In the genomic region with DNA sequence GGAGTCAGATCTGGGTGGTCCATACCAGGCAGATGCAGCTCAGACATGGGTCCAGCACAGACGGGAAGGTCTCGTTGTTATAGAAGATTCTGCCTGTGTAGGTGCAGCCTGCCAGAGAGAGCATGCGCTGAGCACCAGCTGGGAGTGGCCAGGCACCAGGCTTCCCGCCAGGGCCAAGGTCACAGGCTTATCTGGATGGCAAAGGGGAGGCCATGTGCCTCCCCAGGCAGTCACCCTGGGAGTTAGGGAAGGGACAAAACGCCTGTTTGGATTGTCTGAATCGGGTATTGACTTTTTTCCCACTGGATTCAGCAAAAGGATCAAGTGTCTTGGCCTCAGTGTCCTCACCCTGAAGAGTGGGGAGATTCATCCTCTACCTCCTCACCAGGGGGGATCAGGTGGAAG, we compare ENCODE assay signal across 1 cellular context.
A peak's percentile ranks its signal among the peaks of the same experiment; 100 is the strongest.
TF ChIP-seq lines count a peak whose summit lies in the region.

No MANE protein-coding gene starts in this region.

TF ChIP-seq in HepG2, 621 proteins besides CTCF, POLR2A, EP300 and RAD21 (continued from another document and continues in another):
- TF ChIP-seq GLMP (CRISPR knock-in tag; IDR thresholded peaks at IDR 0.05; ENCODE audit: borderline replicate concordance), result no peak
- TF ChIP-seq ZNF17 (CRISPR knock-in tag; IDR thresholded peaks at IDR 0.05), result no peak
- no peak for TF ChIP-seq ZNF468 (CRISPR knock-in tag; IDR thresholded peaks at IDR 0.05)
- TF ChIP-seq SAFB2 (CRISPR knock-in tag; IDR thresholded peaks at IDR 0.05; ENCODE audit: borderline replicate concordance, low read depth), result 0 out of 2 replicates have a peak, but pooled peaks have one; percentile 28
- TF ChIP-seq, protein P1, sequence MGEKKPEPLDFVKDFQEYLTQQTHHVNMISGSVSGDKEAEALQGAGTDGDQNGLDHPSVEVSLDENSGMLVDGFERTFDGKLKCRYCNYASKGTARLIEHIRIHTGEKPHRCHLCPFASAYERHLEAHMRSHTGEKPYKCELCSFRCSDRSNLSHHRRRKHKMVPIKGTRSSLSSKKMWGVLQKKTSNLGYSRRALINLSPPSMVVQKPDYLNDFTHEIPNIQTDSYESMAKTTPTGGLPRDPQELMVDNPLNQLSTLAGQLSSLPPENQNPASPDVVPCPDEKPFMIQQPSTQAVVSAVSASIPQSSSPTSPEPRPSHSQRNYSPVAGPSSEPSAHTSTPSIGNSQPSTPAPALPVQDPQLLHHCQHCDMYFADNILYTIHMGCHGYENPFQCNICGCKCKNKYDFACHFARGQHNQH (CRISPR knock-in tag; IDR thresholded peaks at IDR 0.05), result no peak
- TF ChIP-seq IRX3 (CRISPR knock-in tag; IDR thresholded peaks at IDR 0.05; ENCODE audit: borderline replicate concordance, low read depth), result no peak
- TF ChIP-seq MEIS1 (CRISPR knock-in tag; IDR thresholded peaks at IDR 0.05; ENCODE audit: borderline replicate concordance), result no peak
- TF ChIP-seq, protein P2, sequence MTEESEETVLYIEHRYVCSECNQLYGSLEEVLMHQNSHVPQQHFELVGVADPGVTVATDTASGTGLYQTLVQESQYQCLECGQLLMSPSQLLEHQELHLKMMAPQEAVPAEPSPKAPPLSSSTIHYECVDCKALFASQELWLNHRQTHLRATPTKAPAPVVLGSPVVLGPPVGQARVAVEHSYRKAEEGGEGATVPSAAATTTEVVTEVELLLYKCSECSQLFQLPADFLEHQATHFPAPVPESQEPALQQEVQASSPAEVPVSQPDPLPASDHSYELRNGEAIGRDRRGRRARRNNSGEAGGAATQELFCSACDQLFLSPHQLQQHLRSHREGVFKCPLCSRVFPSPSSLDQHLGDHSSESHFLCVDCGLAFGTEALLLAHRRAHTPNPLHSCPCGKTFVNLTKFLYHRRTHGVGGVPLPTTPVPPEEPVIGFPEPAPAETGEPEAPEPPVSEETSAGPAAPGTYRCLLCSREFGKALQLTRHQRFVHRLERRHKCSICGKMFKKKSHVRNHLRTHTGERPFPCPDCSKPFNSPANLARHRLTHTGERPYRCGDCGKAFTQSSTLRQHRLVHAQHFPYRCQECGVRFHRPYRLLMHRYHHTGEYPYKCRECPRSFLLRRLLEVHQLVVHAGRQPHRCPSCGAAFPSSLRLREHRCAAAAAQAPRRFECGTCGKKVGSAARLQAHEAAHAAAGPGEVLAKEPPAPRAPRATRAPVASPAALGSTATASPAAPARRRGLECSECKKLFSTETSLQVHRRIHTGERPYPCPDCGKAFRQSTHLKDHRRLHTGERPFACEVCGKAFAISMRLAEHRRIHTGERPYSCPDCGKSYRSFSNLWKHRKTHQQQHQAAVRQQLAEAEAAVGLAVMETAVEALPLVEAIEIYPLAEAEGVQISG (CRISPR knock-in tag; IDR thresholded peaks at IDR 0.05), result peak; percentile 72; the same call in 1 of the 2 replicates
- 0 out of 2 replicates have a peak, but pooled peaks have one; percentile 31 for TF ChIP-seq HOXD1 (CRISPR knock-in tag; IDR thresholded peaks at IDR 0.05)
- no peak for TF ChIP-seq ZNF253 (CRISPR knock-in tag; IDR thresholded peaks at IDR 0.05; ENCODE audit: borderline replicate concordance)
- TF ChIP-seq ESRRA (CRISPR knock-in tag; IDR thresholded peaks at IDR 0.05; ENCODE audit: low read depth), result peak; percentile 73; the same call in 1 of the 2 replicates
- TF ChIP-seq, protein P3, sequence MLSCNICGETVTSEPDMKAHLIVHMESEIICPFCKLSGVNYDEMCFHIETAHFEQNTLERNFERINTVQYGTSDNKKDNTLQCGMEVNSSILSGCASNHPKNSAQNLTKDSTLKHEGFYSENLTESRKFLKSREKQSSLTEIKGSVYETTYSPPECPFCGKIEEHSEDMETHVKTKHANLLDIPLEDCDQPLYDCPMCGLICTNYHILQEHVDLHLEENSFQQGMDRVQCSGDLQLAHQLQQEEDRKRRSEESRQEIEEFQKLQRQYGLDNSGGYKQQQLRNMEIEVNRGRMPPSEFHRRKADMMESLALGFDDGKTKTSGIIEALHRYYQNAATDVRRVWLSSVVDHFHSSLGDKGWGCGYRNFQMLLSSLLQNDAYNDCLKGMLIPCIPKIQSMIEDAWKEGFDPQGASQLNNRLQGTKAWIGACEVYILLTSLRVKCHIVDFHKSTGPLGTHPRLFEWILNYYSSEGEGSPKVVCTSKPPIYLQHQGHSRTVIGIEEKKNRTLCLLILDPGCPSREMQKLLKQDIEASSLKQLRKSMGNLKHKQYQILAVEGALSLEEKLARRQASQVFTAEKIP (CRISPR knock-in tag; IDR thresholded peaks at IDR 0.05; ENCODE audit: borderline replicate concordance), result no peak
- peak; percentile 64 for TF ChIP-seq PAXIP1 (CRISPR knock-in tag; conservative IDR thresholded peaks at IDR 0.05)
- no peak for TF ChIP-seq FOXP1 (IDR thresholded peaks at IDR 0.05)
- TF ChIP-seq FOXP1 (CRISPR knock-in tag; IDR thresholded peaks at IDR 0.05), result no peak
- no peak for TF ChIP-seq GATA4 (IDR thresholded peaks at IDR 0.05; ENCODE audit: borderline replicate concordance, low read depth)
- TF ChIP-seq SMAD9 (CRISPR knock-in tag; IDR thresholded peaks at IDR 0.05), result no peak
- no peak for TF ChIP-seq MIXL1 (CRISPR knock-in tag; IDR thresholded peaks at IDR 0.05)
- TF ChIP-seq SNAI1 (CRISPR knock-in tag; IDR thresholded peaks at IDR 0.05; ENCODE audit: borderline replicate concordance), result no peak
- TF ChIP-seq REPIN1 (CRISPR knock-in tag; IDR thresholded peaks at IDR 0.05; ENCODE audit: borderline replicate concordance, low read depth), result 0 out of 2 replicates have a peak, but pooled peaks have one; percentile 40
- no peak for TF ChIP-seq ZNF354B (CRISPR knock-in tag; IDR thresholded peaks at IDR 0.05)
- TF ChIP-seq MEF2D (CRISPR knock-in tag; IDR thresholded peaks at IDR 0.05), result peak; percentile 61; the same call in 1 of the 2 replicates
- no peak for TF ChIP-seq ZNF550 (CRISPR knock-in tag; IDR thresholded peaks at IDR 0.05; ENCODE audit: borderline replicate concordance)
- peak; percentile 79; the same call in 1 of the 2 replicates for TF ChIP-seq PITX1 (CRISPR knock-in tag; IDR thresholded peaks at IDR 0.05)
- TF ChIP-seq, protein P4, sequence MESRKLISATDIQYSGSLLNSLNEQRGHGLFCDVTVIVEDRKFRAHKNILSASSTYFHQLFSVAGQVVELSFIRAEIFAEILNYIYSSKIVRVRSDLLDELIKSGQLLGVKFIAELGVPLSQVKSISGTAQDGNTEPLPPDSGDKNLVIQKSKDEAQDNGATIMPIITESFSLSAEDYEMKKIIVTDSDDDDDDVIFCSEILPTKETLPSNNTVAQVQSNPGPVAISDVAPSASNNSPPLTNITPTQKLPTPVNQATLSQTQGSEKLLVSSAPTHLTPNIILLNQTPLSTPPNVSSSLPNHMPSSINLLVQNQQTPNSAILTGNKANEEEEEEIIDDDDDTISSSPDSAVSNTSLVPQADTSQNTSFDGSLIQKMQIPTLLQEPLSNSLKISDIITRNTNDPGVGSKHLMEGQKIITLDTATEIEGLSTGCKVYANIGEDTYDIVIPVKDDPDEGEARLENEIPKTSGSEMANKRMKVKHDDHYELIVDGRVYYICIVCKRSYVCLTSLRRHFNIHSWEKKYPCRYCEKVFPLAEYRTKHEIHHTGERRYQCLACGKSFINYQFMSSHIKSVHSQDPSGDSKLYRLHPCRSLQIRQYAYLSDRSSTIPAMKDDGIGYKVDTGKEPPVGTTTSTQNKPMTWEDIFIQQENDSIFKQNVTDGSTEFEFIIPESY (CRISPR knock-in tag; IDR thresholded peaks at IDR 0.05), result peak; percentile 97
- TF ChIP-seq ZNF773 (CRISPR knock-in tag; IDR thresholded peaks at IDR 0.05; ENCODE audit: borderline replicate concordance), result no peak
- TF ChIP-seq, protein P5, sequence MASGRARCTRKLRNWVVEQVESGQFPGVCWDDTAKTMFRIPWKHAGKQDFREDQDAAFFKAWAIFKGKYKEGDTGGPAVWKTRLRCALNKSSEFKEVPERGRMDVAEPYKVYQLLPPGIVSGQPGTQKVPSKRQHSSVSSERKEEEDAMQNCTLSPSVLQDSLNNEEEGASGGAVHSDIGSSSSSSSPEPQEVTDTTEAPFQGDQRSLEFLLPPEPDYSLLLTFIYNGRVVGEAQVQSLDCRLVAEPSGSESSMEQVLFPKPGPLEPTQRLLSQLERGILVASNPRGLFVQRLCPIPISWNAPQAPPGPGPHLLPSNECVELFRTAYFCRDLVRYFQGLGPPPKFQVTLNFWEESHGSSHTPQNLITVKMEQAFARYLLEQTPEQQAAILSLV (CRISPR knock-in tag; IDR thresholded peaks at IDR 0.05; ENCODE audit: borderline replicate concordance), result 0 out of 2 replicates have a peak, but pooled peaks have one; percentile 58
- TF ChIP-seq, protein P6, sequence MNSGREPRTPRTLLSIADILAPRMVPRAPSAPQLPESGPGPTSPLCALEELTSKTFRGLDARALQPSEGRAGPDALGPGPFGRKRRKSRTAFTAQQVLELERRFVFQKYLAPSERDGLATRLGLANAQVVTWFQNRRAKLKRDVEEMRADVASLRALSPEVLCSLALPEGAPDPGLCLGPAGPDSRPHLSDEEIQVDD (CRISPR knock-in tag; IDR thresholded peaks at IDR 0.05; ENCODE audit: borderline replicate concordance), result no peak
- TF ChIP-seq NFYC (CRISPR knock-in tag; IDR thresholded peaks at IDR 0.05), result no peak
- TF ChIP-seq NCOA1 (CRISPR knock-in tag; IDR thresholded peaks at IDR 0.05), result no peak
- TF ChIP-seq ZNF317 (CRISPR knock-in tag; IDR thresholded peaks at IDR 0.05), result no peak
- TF ChIP-seq SOX5 (CRISPR knock-in tag; IDR thresholded peaks at IDR 0.05; ENCODE audit: borderline replicate concordance), result 0 out of 2 replicates have a peak, but pooled peaks have one; percentile 20
- no peak for TF ChIP-seq CCDC6 (CRISPR knock-in tag; IDR thresholded peaks at IDR 0.05)
- TF ChIP-seq SALL2 (CRISPR knock-in tag; IDR thresholded peaks at IDR 0.05), result 0 out of 2 replicates have a peak, but pooled peaks have one; percentile 30
- TF ChIP-seq, protein P7, sequence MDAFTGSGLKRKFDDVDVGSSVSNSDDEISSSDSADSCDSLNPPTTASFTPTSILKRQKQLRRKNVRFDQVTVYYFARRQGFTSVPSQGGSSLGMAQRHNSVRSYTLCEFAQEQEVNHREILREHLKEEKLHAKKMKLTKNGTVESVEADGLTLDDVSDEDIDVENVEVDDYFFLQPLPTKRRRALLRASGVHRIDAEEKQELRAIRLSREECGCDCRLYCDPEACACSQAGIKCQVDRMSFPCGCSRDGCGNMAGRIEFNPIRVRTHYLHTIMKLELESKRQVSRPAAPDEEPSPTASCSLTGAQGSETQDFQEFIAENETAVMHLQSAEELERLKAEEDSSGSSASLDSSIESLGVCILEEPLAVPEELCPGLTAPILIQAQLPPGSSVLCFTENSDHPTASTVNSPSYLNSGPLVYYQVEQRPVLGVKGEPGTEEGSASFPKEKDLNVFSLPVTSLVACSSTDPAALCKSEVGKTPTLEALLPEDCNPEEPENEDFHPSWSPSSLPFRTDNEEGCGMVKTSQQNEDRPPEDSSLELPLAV (CRISPR knock-in tag; conservative IDR thresholded peaks at IDR 0.05; ENCODE audit: low read depth), result no peak
- TF ChIP-seq THRA (CRISPR knock-in tag; IDR thresholded peaks at IDR 0.05; ENCODE audit: borderline replicate concordance), result peak; percentile 59; the same call in 1 of the 2 replicates
- 0 out of 2 replicates have a peak, but pooled peaks have one; percentile 19 for TF ChIP-seq HNF4G (IDR thresholded peaks at IDR 0.05; ENCODE audit: borderline replicate concordance, low read depth, low read length)
- no peak for TF ChIP-seq HNF4G (CRISPR knock-in tag; IDR thresholded peaks at IDR 0.05; ENCODE audit: borderline replicate concordance, low read depth)
- TF ChIP-seq ZNF703 (CRISPR knock-in tag; IDR thresholded peaks at IDR 0.05; ENCODE audit: borderline replicate concordance), result no peak
- no peak for TF ChIP-seq CERS6 (CRISPR knock-in tag; IDR thresholded peaks at IDR 0.05)
- TF ChIP-seq ZFP36 (IDR thresholded peaks at IDR 0.05; ENCODE audit: borderline replicate concordance, low read depth, low read length, partially characterized antibody), result no peak
- no peak for TF ChIP-seq SETDB1 (CRISPR knock-in tag; IDR thresholded peaks at IDR 0.05; ENCODE audit: borderline replicate concordance)
